8 cellular contexts compared by ENCODE assay signal in genomic region chr6:118894425-118895240, GRCh38. TPM values are rescaled to one million over a fixed set of nuclear protein-coding genes. Genes with fewer than 3 reads are reported as not detected.
DNase-seq lines count a peak whose midpoint lies in the region; ATAC-seq and TF ChIP-seq lines count a peak whose summit lies in the region.

No MANE protein-coding gene starts in this region.

- no peaks in the 10 kb centered on the region for H3K9me3 Mint-ChIP-seq in activated naive CD8-positive, alpha-beta T cell treated with anti-CD3 and anti-CD28 coated beads, Interleukin-2, amount 10 ng/mL, durations not matched to agents 7 days and 5 days

- H3K9me3 ChIP-seq in SK-N-SH = no peaks in the 10 kb centered on the region
- no peaks in the 10 kb centered on the region for H3K9me3 ChIP-seq in heart left ventricle

- peak; percentile 23 for ATAC-seq in activated naive CD8-positive, alpha-beta T cell treated with anti-CD3 and anti-CD28 coated beads, Interleukin-2, amount 10 ng/mL, durations not matched to agents 7 days and 5 days (ENCODE audit: low read depth)
- peak; percentile 49 to 82 (median 69) for ATAC-seq in heart left ventricle

- CTCF ChIA-PET in SK-N-SH (lab: Yijun Ruan, JAX) = interaction anchor here (1.1 to 2.7 kb wide), 5 partner anchors 10 to 329 kb away, joined by 3 to 15 read pairs (median 5); no protein-coding TSS in a partner anchor

- intact Hi-C loops in heart left ventricle (cut with DNase I) = loop anchor here in 6 of 10 donors (2.0 to 10.0 kb wide), 8 partner anchors 38 to 1310 kb away; partner anchors contain the start of genes MCM9 (in 4 of the 6), CEP85L (in 1 of the 6) and MAN1A1 (in 1 of the 6)
- intact Hi-C loops in posterior cingulate gyrus (cut with DNase I) = loop anchor here (1.0 to 2.0 kb wide), 2 partner anchors 40 to 244 kb away; partner anchors contain the start of gene CEP85L

- peaks cover 51% of the 10 kb centered on the region for H3K79me2 ChIP-seq in SK-N-SH (ENCODE audit: insufficient read depth)

- no peaks in the 10 kb centered on the region for H3K9me2 ChIP-seq in SK-N-SH

- H2AFZ ChIP-seq in SK-N-SH (ENCODE audit: low read depth) = peak overlapping the region; percentile 77

- peaks cover 18% of the 10 kb centered on the region for H3F3A ChIP-seq in SK-N-SH (replicated peaks; ENCODE audit: insufficient read depth)

- peak in 1 of 2 donors; percentile 39 for TF ChIP-seq POLR2A in heart left ventricle (IDR thresholded peaks at IDR 0.05)

- TF ChIP-seq CTCF in GM20000 (IDR thresholded peaks at IDR 0.05; ENCODE audit: extremely low read depth, missing control alignments) (no peak), SK-N-SH (IDR thresholded peaks at IDR 0.05) (no peak), heart left ventricle (IDR thresholded peaks at IDR 0.05) (peak in 1 of 12 donors; percentile 8)

- H3K36me3 ChIP-seq in SK-N-SH (replicated peaks in 1 of 2; ENCODE audit: control insufficient read depth in 1 of 2, insufficient read depth in 2 of 2, low read length in 1 of 2) = peaks cover 11 to 13% of the 10 kb centered on the region in 2 experiments
- peaks cover 0 to 19% (median under 1%) of the 10 kb centered on the region in 9 donors for H3K36me3 ChIP-seq in heart left ventricle

- DNase-seq in DMS 273 treated with DMSO at 0.1 percent for 48 hours (lab: John Stamatoyannopoulos, UW) (peak; percentile 17), GM20000 (ENCODE audit: low spot score) (peak; percentile 81), HS-27A (ENCODE audit: low read depth) (peak; percentile 54), SK-N-SH (peak; percentile 81), heart left ventricle (peak; percentile 73 to 87 (median 78)), posterior cingulate gyrus (peak; percentile 41 to 95 (median 59)), ureter (ENCODE audit: low spot score) (peak; percentile 74)
- peak; percentile 79 for DNase-seq in activated naive CD8-positive, alpha-beta T cell treated with anti-CD3 and anti-CD28 coated beads, Interleukin-2, amount 10 ng/mL, durations not matched to agents 7 days and 5 days

- peaks cover 20% of the 10 kb centered on the region for H3K36me3 Mint-ChIP-seq in activated naive CD8-positive, alpha-beta T cell treated with anti-CD3 and anti-CD28 coated beads, Interleukin-2, amount 10 ng/mL, durations not matched to agents 7 days and 5 days

- no peak for TF ChIP-seq EP300 in SK-N-SH (IDR thresholded peaks at IDR 0.05; ENCODE audit: borderline replicate concordance in 1 of 2, low read depth in 1 of 2, low read length in 1 of 2)

- TF ChIP-seq RAD21 in SK-N-SH (IDR thresholded peaks at IDR 0.05; ENCODE audit: low read length) = no peak

- no peaks in the 10 kb centered on the region for H4K20me1 ChIP-seq in SK-N-SH (ENCODE audit: insufficient read depth)

- POLR2A ChIA-PET in SK-N-SH (lab: Yijun Ruan, JAX) = interaction anchor here (1.7 kb wide), 1 partner anchor 40 kb away, joined by 8 read pairs; the partner anchor contains the start of gene MCM9
- POLR2A ChIA-PET in activated naive CD8-positive, alpha-beta T cell treated with anti-CD3 and anti-CD28 coated beads, Interleukin-2, amount 10 ng/mL, durations not matched to agents 7 days and 5 days (lab: Charles Lee) = interaction anchor here (0.5 to 5.2 kb wide), 10 partner anchors 14 to 454 kb away, joined by 3 to 33 read pairs (median 6); partner anchors contain the start of genes FAM184A and MCM9

- no peaks in the 10 kb centered on the region for H3K27me3 ChIP-seq in SK-N-SH (ENCODE audit: insufficient read depth)
- no peaks in the 10 kb centered on the region for H3K27me3 ChIP-seq in heart left ventricle

- H3K4me1 Mint-ChIP-seq in activated naive CD8-positive, alpha-beta T cell treated with anti-CD3 and anti-CD28 coated beads, Interleukin-2, amount 10 ng/mL, durations not matched to agents 7 days and 5 days = peaks cover 42% of the 10 kb centered on the region

- H3K9ac ChIP-seq in SK-N-SH = peak overlapping the region; percentile 87

- peak overlapping the region; percentile 88 for H3K4me3 Mint-ChIP-seq in activated naive CD8-positive, alpha-beta T cell treated with anti-CD3 and anti-CD28 coated beads, Interleukin-2, amount 10 ng/mL, durations not matched to agents 7 days and 5 days

- WGBS in SK-N-SH (ENCODE audit: low lambda C conversion rate) = 0% methylated on average over 23 of the region's 99 CpGs
- 0 to 1% (median 0%) methylated on average over 22 to 99 of the region's 99 CpGs for WGBS in heart left ventricle, 4 donors

- peaks cover 7 to 20% of the 10 kb centered on the region in 2 experiments; a peak in 3 of 4 replicates for H3K4me1 ChIP-seq in SK-N-SH (ENCODE audit: control insufficient read depth in 1 of 2, insufficient read depth in 2 of 2, low read depth in 1 of 2, low read length in 1 of 2)
- H3K4me1 ChIP-seq in heart left ventricle = peaks cover 0 to 65% (median 29%) of the 10 kb centered on the region in 12 donors

- H3K27me3 Mint-ChIP-seq in activated naive CD8-positive, alpha-beta T cell treated with anti-CD3 and anti-CD28 coated beads, Interleukin-2, amount 10 ng/mL, durations not matched to agents 7 days and 5 days = no peaks in the 10 kb centered on the region

- H3K4me2 ChIP-seq in SK-N-SH = peak overlapping the region; percentile 88

- H3K4me3 ChIP-seq in SK-N-SH (ENCODE audit: low read depth in 2 of 2, low read length in 1 of 2) (peak overlapping the region; percentile 96 to 98), heart left ventricle (peak overlapping the region; percentile 73 to 99 (median 90))

- H3K27ac ChIP-seq in SK-N-SH (ENCODE audit: low read depth in 2 of 2, low read length in 1 of 2) (peak overlapping the region; percentile 74 to 90), heart left ventricle (peak overlapping the region; percentile 86 to 98 (median 94))

- H3K27ac Mint-ChIP-seq in activated naive CD8-positive, alpha-beta T cell treated with anti-CD3 and anti-CD28 coated beads, Interleukin-2, amount 10 ng/mL, durations not matched to agents 7 days and 5 days = peak overlapping the region; percentile 94

TF ChIP-seq in SK-N-SH, 30 proteins besides CTCF, POLR2A, EP300 and RAD21 (continues in another document):
- TF ChIP-seq SMC3 (IDR thresholded peaks at IDR 0.05; ENCODE audit: low read depth, low read length) (no peak), GABPA (IDR thresholded peaks at IDR 0.05; ENCODE audit: low read depth) (no peak), GATA2 (CRISPR knock-in tag; IDR thresholded peaks at IDR 0.05) (no peak), FOXJ3 (CRISPR knock-in tag; IDR thresholded peaks at IDR 0.05) (no peak), RXRA (IDR thresholded peaks at IDR 0.05; ENCODE audit: borderline replicate concordance, low read depth) (no peak), POLR2AphosphoS5 (IDR thresholded peaks at IDR 0.05; ENCODE audit: low read depth, low read length) (0 out of 2 replicates have a peak, but pooled peaks have one; percentile 14), MXI1 (IDR thresholded peaks at IDR 0.05; ENCODE audit: low read depth, low read length) (peak; percentile 38), EZH2phosphoT487 (IDR thresholded peaks at IDR 0.05; ENCODE audit: borderline replicate concordance, low read depth) (no peak), NFIC (IDR thresholded peaks at IDR 0.05; ENCODE audit: borderline replicate concordance) (no peak), NRF1 (IDR thresholded peaks at IDR 0.05; ENCODE audit: low read depth, low read length) (no peak), SIN3A (IDR thresholded peaks at IDR 0.05; ENCODE audit: borderline replicate concordance, low read depth, low read length) (0 out of 2 replicates have a peak, but pooled peaks have one; percentile 18)
- TF ChIP-seq, protein P1, sequence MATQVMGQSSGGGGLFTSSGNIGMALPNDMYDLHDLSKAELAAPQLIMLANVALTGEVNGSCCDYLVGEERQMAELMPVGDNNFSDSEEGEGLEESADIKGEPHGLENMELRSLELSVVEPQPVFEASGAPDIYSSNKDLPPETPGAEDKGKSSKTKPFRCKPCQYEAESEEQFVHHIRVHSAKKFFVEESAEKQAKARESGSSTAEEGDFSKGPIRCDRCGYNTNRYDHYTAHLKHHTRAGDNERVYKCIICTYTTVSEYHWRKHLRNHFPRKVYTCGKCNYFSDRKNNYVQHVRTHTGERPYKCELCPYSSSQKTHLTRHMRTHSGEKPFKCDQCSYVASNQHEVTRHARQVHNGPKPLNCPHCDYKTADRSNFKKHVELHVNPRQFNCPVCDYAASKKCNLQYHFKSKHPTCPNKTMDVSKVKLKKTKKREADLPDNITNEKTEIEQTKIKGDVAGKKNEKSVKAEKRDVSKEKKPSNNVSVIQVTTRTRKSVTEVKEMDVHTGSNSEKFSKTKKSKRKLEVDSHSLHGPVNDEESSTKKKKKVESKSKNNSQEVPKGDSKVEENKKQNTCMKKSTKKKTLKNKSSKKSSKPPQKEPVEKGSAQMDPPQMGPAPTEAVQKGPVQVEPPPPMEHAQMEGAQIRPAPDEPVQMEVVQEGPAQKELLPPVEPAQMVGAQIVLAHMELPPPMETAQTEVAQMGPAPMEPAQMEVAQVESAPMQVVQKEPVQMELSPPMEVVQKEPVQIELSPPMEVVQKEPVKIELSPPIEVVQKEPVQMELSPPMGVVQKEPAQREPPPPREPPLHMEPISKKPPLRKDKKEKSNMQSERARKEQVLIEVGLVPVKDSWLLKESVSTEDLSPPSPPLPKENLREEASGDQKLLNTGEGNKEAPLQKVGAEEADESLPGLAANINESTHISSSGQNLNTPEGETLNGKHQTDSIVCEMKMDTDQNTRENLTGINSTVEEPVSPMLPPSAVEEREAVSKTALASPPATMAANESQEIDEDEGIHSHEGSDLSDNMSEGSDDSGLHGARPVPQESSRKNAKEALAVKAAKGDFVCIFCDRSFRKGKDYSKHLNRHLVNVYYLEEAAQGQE (IDR thresholded peaks at IDR 0.05; ENCODE audit: low read depth, low read length) = no peak

RNA-seq across cellular contexts. Expression of gene ASF1A, which starts 0.7 kb away (rescaled TPM):
- 5.2 and 5.4 TPM in 2 replicates for polyA plus RNA-seq in SK-N-SH (2012; rRNA removed)
- polyA plus RNA-seq in SK-N-SH (2012; cell fraction: cytosol; rRNA removed) = 7.6 and 9.1 TPM in 2 replicates
- 1.8 and 4.1 TPM in 2 replicates for polyA plus RNA-seq in SK-N-SH (2012; cell fraction: nucleus; rRNA removed)
- 10 to 100 TPM; 64.6 to 66.8 TPM for total RNA-seq in activated naive CD8-positive, alpha-beta T cell treated with anti-CD3 and anti-CD28 coated beads, Interleukin-2, amount 10 ng/mL, durations not matched to agents 7 days and 5 days
- total RNA-seq in heart left ventricle = 10 to 100 TPM in 8 of 9 donors, 1 to 10 TPM in 1; 9.8 to 28.9 (median 22.1) TPM
- 10 to 100 TPM; 16.4 to 24.5 TPM for polyA plus RNA-seq in heart left ventricle
- 24.5 TPM for total RNA-seq in ureter

RNA-seq across cellular contexts. Expression of gene MCM9, which starts 40.3 kb away (rescaled TPM):
- polyA plus RNA-seq in SK-N-SH (2012; rRNA removed) = 1.7 and 2.9 TPM in 2 replicates
- polyA plus RNA-seq in SK-N-SH (2012; cell fraction: cytosol; rRNA removed) = 2.3 and 2.4 TPM in 2 replicates
- 5.2 and 8.3 TPM in 2 replicates for polyA plus RNA-seq in SK-N-SH (2012; cell fraction: nucleus; rRNA removed)
- 10 to 100 TPM; 22.8 to 25.1 TPM for total RNA-seq in activated naive CD8-positive, alpha-beta T cell treated with anti-CD3 and anti-CD28 coated beads, Interleukin-2, amount 10 ng/mL, durations not matched to agents 7 days and 5 days
- total RNA-seq in heart left ventricle = 1 to 10 TPM; 2.2 to 8.5 (median 4.9) TPM
- polyA plus RNA-seq in heart left ventricle = 1 to 10 TPM; 2.1 to 3.6 TPM
- 36.0 TPM for total RNA-seq in ureter

Comparison
In these comparisons a context has a peak if more than half of its experiments do, and no peak if none do; other contexts are left out.
1. Peak in every context shown above with its lines: DNase-seq, ATAC-seq, H3K4me3 ChIP-seq and H3K27ac ChIP-seq.
2. DNase-seq: peak in every context shown above with its lines; median percentile 81 in GM20000; 81 in SK-N-SH; 79 in activated naive CD8-positive, alpha-beta T cell treated with anti-CD3 and anti-CD28 coated beads, Interleukin-2, amount 10 ng/mL, durations not matched to agents 7 days and 5 days; 78 in heart left ventricle; 74 in ureter; 59 in posterior cingulate gyrus; 54 in HS-27A; 17 in DMS 273 treated with DMSO at 0.1 percent for 48 hours.